In the genomic region with DNA sequence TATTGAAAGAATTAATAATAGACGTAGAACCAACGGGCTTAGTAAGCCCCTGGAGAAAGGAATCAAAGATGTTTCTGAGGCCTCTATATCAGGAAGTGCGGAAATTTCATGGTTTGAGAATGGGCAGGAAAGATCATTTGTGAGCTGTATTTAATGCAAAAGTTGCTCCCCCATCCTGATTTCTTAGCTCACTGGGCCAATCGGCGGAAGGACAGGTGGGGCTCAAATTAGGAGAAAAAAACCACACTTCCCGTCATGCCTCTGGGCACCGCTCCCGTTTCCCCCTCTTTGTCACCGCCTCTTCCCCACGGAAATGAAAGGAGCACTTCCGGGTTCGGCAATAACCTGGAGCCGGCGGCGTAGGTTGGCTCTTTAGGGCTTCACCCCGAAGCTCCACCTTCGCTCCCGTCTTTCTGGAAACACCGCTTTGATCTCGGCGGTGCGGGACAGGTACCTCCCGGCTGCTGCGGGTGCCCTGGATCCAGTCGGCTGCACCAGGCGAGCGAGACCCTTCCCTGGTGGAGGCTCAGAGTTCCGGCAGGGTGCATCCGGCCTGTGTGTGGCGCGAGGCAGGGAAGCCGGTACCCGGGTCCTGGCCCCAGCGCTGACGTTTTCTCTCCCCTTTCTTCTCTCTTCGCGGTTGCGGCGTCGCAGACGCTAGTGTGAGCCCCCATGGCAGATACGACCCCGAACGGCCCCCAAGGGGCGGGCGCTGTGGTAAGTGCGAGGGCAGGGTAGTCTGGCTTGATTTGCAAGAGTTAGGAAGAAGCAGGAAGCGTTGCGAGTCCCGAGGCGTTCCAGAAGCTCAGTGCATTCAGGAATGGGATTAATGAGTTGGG, we compare ENCODE assay signal across 8 cellular contexts. TPM values are rescaled to one million over a fixed set of nuclear protein-coding genes. Genes with fewer than 3 reads are reported as not detected.
DNase-seq lines count a peak whose midpoint lies in the region; ATAC-seq and TF ChIP-seq lines count a peak whose summit lies in the region.

A gene with protein sequence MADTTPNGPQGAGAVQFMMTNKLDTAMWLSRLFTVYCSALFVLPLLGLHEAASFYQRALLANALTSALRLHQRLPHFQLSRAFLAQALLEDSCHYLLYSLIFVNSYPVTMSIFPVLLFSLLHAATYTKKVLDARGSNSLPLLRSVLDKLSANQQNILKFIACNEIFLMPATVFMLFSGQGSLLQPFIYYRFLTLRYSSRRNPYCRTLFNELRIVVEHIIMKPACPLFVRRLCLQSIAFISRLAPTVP (plus strand): TSS at position 617 of the 839 bp plus-strand sequence. CDS start 56 bp downstream, at position 673.

- peaks cover 42% of the 10 kb centered on the region for H3K4me1 ChIP-seq in adipocyte (ENCODE audit: control insufficient read depth, insufficient read depth, low read length)

- peaks cover 9% of the 10 kb centered on the region for H3K36me3 ChIP-seq in adipocyte (ENCODE audit: control insufficient read depth, insufficient read depth, low read length, severe bottlenecking)

- intact Hi-C loops in cardiac septum (cut with DNase I): loop anchor here (5.0 kb wide), 1 partner anchor 52 kb away; no protein-coding TSS in a partner anchor

- peak; percentile 91 for ATAC-seq in HG02798 (IDR thresholded peaks at IDR 0.05; ENCODE audit: poor library complexity, unreplicated experiment)

- peaks cover 21% of the 10 kb centered on the region for H3K4me1 Mint-ChIP-seq in type B pancreatic cell (ENCODE audit: unreplicated experiment)

- peaks cover 4% of the 10 kb centered on the region for H3K27me3 Mint-ChIP-seq in type B pancreatic cell

- no peaks in the 10 kb centered on the region for H3K27me3 ChIP-seq in adipocyte (replicated peaks; ENCODE audit: control insufficient read depth, insufficient read depth, low read length)

- H3K9me3 ChIP-seq in adipocyte (ENCODE audit: control insufficient read depth, low read length): no peaks in the 10 kb centered on the region

- H3K4me3 Mint-ChIP-seq in type B pancreatic cell: peak within 1 kb of the TSS; percentile 98

- peak within 1 kb of the TSS; percentile 97 for H3K27ac Mint-ChIP-seq in type B pancreatic cell

- peak; percentile 87 for DNase-seq in NCI-H1436 (lab: John Stamatoyannopoulos, UW)
- peak; percentile 62 for DNase-seq in T follicular helper cell (ENCODE audit: low read depth)
- DNase-seq in adipocyte (ENCODE audit: low read depth): peak; percentile 91
- DNase-seq in cardiac septum (ENCODE audit: low spot score): peak; percentile 94
- DNase-seq in pons (ENCODE audit: low spot score): peak; percentile 91
- peak; percentile 81 for DNase-seq in type B pancreatic cell (ENCODE audit: extremely low spot score, unreplicated experiment)

- H3K9me3 Mint-ChIP-seq in type B pancreatic cell: no peaks in the 10 kb centered on the region

- peaks cover 21% of the 10 kb centered on the region for H3K36me3 Mint-ChIP-seq in type B pancreatic cell

- H3K4me3 ChIP-seq in GM12875 (ENCODE audit: low read depth, low read length) (peak within 1 kb of the TSS; percentile 92), adipocyte (ENCODE audit: low read length) (peak within 1 kb of the TSS; percentile 93)

- peak within 1 kb of the TSS; percentile 92 for H3K9ac ChIP-seq in adipocyte (ENCODE audit: low read length)

- TF ChIP-seq CTCF in GM12875 (IDR thresholded peaks at IDR 0.05; ENCODE audit: borderline replicate concordance, insufficient read depth, low read depth, low read length) (no peak), type B pancreatic cell (conservative IDR thresholded peaks at IDR 0.05) (peak; percentile 64)

RNA-seq across cellular contexts. Expression of the gene that starts here (rescaled TPM):
- 27.2 TPM for total RNA-seq in cardiac septum
- 60.5 and 64.3 TPM in 2 replicates for total RNA-seq in type B pancreatic cell (ENCODE audit: low replicate concordance)

Comparison
In these comparisons a context has a peak if more than half of its experiments do, and no peak if none do; other contexts are left out.
1. Peak in every context shown above with its lines: DNase-seq, ATAC-seq and H3K4me3 ChIP-seq.